ENCODE assay signal across 8 cellular contexts in the genomic region with DNA sequence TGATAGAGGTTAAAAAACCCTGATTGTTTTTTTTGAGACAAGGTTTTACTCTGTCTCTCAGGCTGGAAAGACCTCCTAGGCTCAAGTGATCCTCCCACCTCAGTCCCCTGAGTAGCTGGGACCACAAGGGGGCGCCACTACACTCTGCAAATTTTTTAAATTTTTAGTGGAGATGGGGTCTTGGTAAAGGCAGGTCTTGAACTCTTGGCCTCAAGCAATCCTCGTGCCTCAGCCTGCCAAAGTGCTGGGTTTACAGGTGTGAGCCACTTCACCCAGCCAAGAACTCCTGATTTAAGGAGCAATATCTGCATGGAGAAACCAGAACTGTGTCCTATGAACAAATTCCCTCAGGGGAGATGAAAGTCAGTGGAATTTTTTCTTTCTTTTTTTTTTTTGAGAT. TPM values are rescaled to one million over a fixed set of nuclear protein-coding genes. Genes with fewer than 3 reads are reported as not detected.
A peak's percentile ranks its signal among the peaks of the same experiment; 100 is the strongest.
DNase-seq lines count a peak whose midpoint lies in the region; ATAC-seq lines count a peak whose summit lies in the region.

No MANE protein-coding gene starts in this region.

- no peaks in the 10 kb centered on the region for H3K4me1 ChIP-seq in CD8-positive, alpha-beta memory T cell (ENCODE audit: insufficient read depth, low read length)

- no peak overlapping the region for H3K27ac Mint-ChIP-seq in CD8-positive, alpha-beta memory T cell
- no peak overlapping the region for H3K27ac Mint-ChIP-seq in activated naive CD8-positive, alpha-beta T cell treated with anti-CD3 and anti-CD28 coated beads, Interleukin-2, amount 10 ng/mL, durations not matched to agents 7 days and 5 days
- H3K27ac Mint-ChIP-seq in immature natural killer cell, result no peak overlapping the region

- POLR2A ChIA-PET in CD8-positive, alpha-beta memory T cell (lab: Charles Lee), result no interaction called here
- POLR2A ChIA-PET in activated naive CD8-positive, alpha-beta T cell treated with anti-CD3 and anti-CD28 coated beads, Interleukin-2, amount 10 ng/mL, durations not matched to agents 7 days and 5 days (lab: Charles Lee), result no interaction called here

- H3K27me3 ChIP-seq in CD8-positive, alpha-beta memory T cell (ENCODE audit: insufficient read depth, low read length, poor library complexity, severe bottlenecking), result no peaks in the 10 kb centered on the region

- H3K9me3 Mint-ChIP-seq in CD8-positive, alpha-beta memory T cell, result no peaks in the 10 kb centered on the region
- no peaks in the 10 kb centered on the region for H3K9me3 Mint-ChIP-seq in activated naive CD8-positive, alpha-beta T cell treated with anti-CD3 and anti-CD28 coated beads, Interleukin-2, amount 10 ng/mL, durations not matched to agents 7 days and 5 days
- H3K9me3 Mint-ChIP-seq in immature natural killer cell, result no peaks in the 10 kb centered on the region

- peak overlapping the region in 1 of 7 donors; percentile 36 for H3K4me3 Mint-ChIP-seq in CD8-positive, alpha-beta memory T cell
- no peak overlapping the region for H3K4me3 Mint-ChIP-seq in activated naive CD8-positive, alpha-beta T cell treated with anti-CD3 and anti-CD28 coated beads, Interleukin-2, amount 10 ng/mL, durations not matched to agents 7 days and 5 days
- no peak overlapping the region for H3K4me3 Mint-ChIP-seq in immature natural killer cell

- no peaks in the 10 kb centered on the region for H3K9me3 ChIP-seq in CD8-positive, alpha-beta memory T cell (ENCODE audit: low read length)

- no peak overlapping the region for H3K4me3 ChIP-seq in CD8-positive, alpha-beta memory T cell (ENCODE audit: low read length)

- H3K36me3 ChIP-seq in CD8-positive, alpha-beta memory T cell (ENCODE audit: insufficient read depth, low read length), result no peaks in the 10 kb centered on the region

- peaks cover 2 to 23% of the 10 kb centered on the region in 2 donors for H3K27me3 Mint-ChIP-seq in CD8-positive, alpha-beta memory T cell
- peaks cover 2% of the 10 kb centered on the region for H3K27me3 Mint-ChIP-seq in activated naive CD8-positive, alpha-beta T cell treated with anti-CD3 and anti-CD28 coated beads, Interleukin-2, amount 10 ng/mL, durations not matched to agents 7 days and 5 days
- peaks cover 5 to 9% (median 6%) of the 10 kb centered on the region in 3 donors for H3K27me3 Mint-ChIP-seq in immature natural killer cell (ENCODE audit: low read depth in 3 of 3)

- H3K4me1 Mint-ChIP-seq in CD8-positive, alpha-beta memory T cell, result no peaks in the 10 kb centered on the region
- H3K4me1 Mint-ChIP-seq in activated naive CD8-positive, alpha-beta T cell treated with anti-CD3 and anti-CD28 coated beads, Interleukin-2, amount 10 ng/mL, durations not matched to agents 7 days and 5 days, result peaks cover 5% of the 10 kb centered on the region
- peaks cover 0 to 2% of the 10 kb centered on the region in 2 donors for H3K4me1 Mint-ChIP-seq in immature natural killer cell

- peak; percentile 71 for ATAC-seq in activated naive CD8-positive, alpha-beta T cell treated with anti-CD3 and anti-CD28 coated beads, Interleukin-2, amount 10 ng/mL, durations not matched to agents 7 days and 5 days (ENCODE audit: low read depth)
- ATAC-seq in HG03442 (IDR thresholded peaks at IDR 0.05; ENCODE audit: unreplicated experiment), result no peak
- ATAC-seq in HG03135 (IDR thresholded peaks at IDR 0.05; ENCODE audit: unreplicated experiment), result no peak

- CTCF ChIA-PET in CD8-positive, alpha-beta memory T cell (lab: Charles Lee), result interaction anchor here (1.0 to 1.7 kb wide), 2 partner anchors 9 to 695 kb away, joined by 3 to 4 read pairs; no protein-coding TSS in a partner anchor

- H3K36me3 Mint-ChIP-seq in CD8-positive, alpha-beta memory T cell, result no peaks in the 10 kb centered on the region
- no peaks in the 10 kb centered on the region for H3K36me3 Mint-ChIP-seq in activated naive CD8-positive, alpha-beta T cell treated with anti-CD3 and anti-CD28 coated beads, Interleukin-2, amount 10 ng/mL, durations not matched to agents 7 days and 5 days
- H3K36me3 Mint-ChIP-seq in immature natural killer cell, result no peaks in the 10 kb centered on the region

- DNase-seq in CD8-positive, alpha-beta memory T cell, result peak; percentile 48 to 68 (median 60)
- DNase-seq in KG1 (lab: John Stamatoyannopoulos, UW) (peak; percentile 34), SW 1271 (lab: John Stamatoyannopoulos, UW) (peak; percentile 8 to 64), immature natural killer cell (peak; percentile 36 to 48 (median 44))
- DNase-seq in activated naive CD8-positive, alpha-beta T cell treated with anti-CD3 and anti-CD28 coated beads, Interleukin-2, amount 10 ng/mL, durations not matched to agents 7 days and 5 days, result peak; percentile 74
- peak; percentile 53 for DNase-seq in stimulated activated CD8-positive, alpha-beta memory T cell treated with anti-CD3 and anti-CD28 coated beads, Interleukin-12 subunit alpha, Interleukin-12 subunit beta, amount 100 ng/mL, for 24 hours (ENCODE audit: extremely low read depth)

- H3K27ac ChIP-seq in CD8-positive, alpha-beta memory T cell (ENCODE audit: low read depth, low read length), result no peak overlapping the region

RNA-seq across cellular contexts. Expression of a gene that starts 7.3 kb away (rescaled TPM):
- total RNA-seq in CD8-positive, alpha-beta memory T cell, result 10 to 100 TPM; 18.7 to 19.2 TPM
- 2.2 TPM for polyA plus RNA-seq in CD8-positive, alpha-beta memory T cell
- total RNA-seq in activated naive CD8-positive, alpha-beta T cell treated with anti-CD3 and anti-CD28 coated beads, Interleukin-2, amount 10 ng/mL, durations not matched to agents 7 days and 5 days, result 10 to 100 TPM; 15.6 to 15.7 TPM
- 1 to 10 TPM in 2 of 3 donors, under 1 TPM in 1; 0.99 to 2.7 (median 1.7) TPM for polyA plus RNA-seq in immature natural killer cell

RNA-seq across cellular contexts. Expression of a gene that starts 11.9 kb away (rescaled TPM):
- total RNA-seq in CD8-positive, alpha-beta memory T cell, result 10 to 100 TPM; 27.4 to 28.0 TPM
- polyA plus RNA-seq in CD8-positive, alpha-beta memory T cell, result 10.5 TPM
- total RNA-seq in activated naive CD8-positive, alpha-beta T cell treated with anti-CD3 and anti-CD28 coated beads, Interleukin-2, amount 10 ng/mL, durations not matched to agents 7 days and 5 days, result 10 to 100 TPM; 15.4 to 18.7 TPM
- 10 to 100 TPM in 2 of 3 donors, 1 to 10 TPM in 1; 8.5 to 11.3 (median 10.8) TPM for polyA plus RNA-seq in immature natural killer cell
